ENCODE assay signal across 1 cellular context in genomic region chr9:131590449-131590848, GRCh38.
TF ChIP-seq lines count a peak whose summit lies in the region.

No MANE protein-coding gene starts in this region.

TF ChIP-seq in K562, 482 proteins besides CTCF, POLR2A, EP300 and RAD21:
- TF ChIP-seq SIN3B (IDR thresholded peaks at IDR 0.05; ENCODE audit: low read depth) (no peak), POLR2G (IDR thresholded peaks at IDR 0.05; ENCODE audit: low read depth, low read length) (peak; percentile 47; the same call in 1 of the 2 replicates)
